ENCODE assay signal across 8 cellular contexts in the genomic region with DNA sequence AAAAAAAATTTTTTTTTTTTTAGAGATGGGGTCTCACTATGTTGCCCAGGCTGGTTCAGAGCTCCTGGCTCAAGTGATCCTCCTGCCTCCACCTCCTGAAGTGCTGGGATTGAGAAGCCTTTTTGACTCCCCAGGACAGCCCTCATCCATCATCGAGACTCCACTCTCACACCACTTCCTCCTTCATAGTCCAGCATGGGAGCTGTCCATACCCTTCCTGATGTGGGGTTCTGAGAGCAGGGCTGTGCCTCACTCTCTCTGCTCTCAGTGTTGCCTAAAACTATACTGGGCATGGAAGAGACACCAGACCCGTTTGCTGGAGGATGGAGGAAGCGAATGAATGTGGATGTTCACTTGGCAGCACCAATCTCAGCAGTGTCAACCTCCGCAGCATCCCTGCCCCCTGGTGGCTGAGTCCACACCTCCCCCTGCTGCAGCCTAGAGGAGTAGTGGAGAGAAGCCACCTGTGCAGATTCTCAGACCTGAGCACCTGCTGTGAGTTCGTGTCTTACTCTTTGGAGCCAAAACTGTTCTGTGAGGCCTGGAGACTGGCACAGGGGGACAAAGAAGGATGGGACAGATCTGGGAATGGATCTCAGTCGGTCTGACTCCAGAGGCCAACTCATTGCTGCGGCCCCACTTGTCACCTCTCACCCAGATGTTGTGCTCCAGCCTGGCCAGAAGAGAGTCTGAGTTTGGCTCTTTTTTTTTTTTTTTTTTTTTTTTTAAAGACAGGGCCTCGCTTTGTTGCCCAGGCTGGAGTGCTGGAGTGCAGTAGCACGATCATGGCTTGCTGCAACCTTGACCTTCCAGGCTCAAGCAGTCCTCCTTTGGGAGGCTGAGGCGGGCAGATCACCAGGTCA. TPM values are rescaled to one million over a fixed set of nuclear protein-coding genes. Genes with fewer than 3 reads are reported as not detected.
DNase-seq lines count a peak whose midpoint lies in the region; ATAC-seq and TF ChIP-seq lines count a peak whose summit lies in the region.

No MANE protein-coding gene starts in this region.

- no peaks in the 10 kb centered on the region for H3K27me3 ChIP-seq in Peyer's patch

- POLR2A ChIA-PET in GM10248 (lab: Yijun Ruan, JAX), result no interaction called here

- peaks cover 2% of the 10 kb centered on the region for H3K4me1 Mint-ChIP-seq in activated T-helper 2 cell treated with anti-CD3 and anti-CD28 coated beads, Interferon-gamma antibody, Interleukin-2, Interleukin-4, amounts not matched to agents 10 μg/mL and 5 μg/mL and 100 μg/mL, durations not matched to agents 14 hours and 24 hours and 36 hours (ENCODE audit: low read depth)

- H3K4me3 ChIP-seq in Peyer's patch (no peak overlapping the region), retinal pigment epithelial cell (ENCODE audit: low read length) (no peak overlapping the region)

- TF ChIP-seq EP300 in Ishikawa (IDR thresholded peaks at IDR 0.05; ENCODE audit: borderline replicate concordance), result no peak

- no peak overlapping the region for H3K27ac Mint-ChIP-seq in activated T-helper 2 cell treated with anti-CD3 and anti-CD28 coated beads, Interferon-gamma antibody, Interleukin-2, Interleukin-4, amounts not matched to agents 10 μg/mL and 5 μg/mL and 100 μg/mL, durations not matched to agents 14 hours and 24 hours and 36 hours

- H3K27me3 Mint-ChIP-seq in activated T-helper 2 cell treated with anti-CD3 and anti-CD28 coated beads, Interferon-gamma antibody, Interleukin-2, Interleukin-4, amounts not matched to agents 10 μg/mL and 5 μg/mL and 100 μg/mL, durations not matched to agents 14 hours and 24 hours and 36 hours (ENCODE audit: low read depth), result peaks cover 32% of the 10 kb centered on the region

- no peak for TF ChIP-seq POLR2A in Peyer's patch (IDR thresholded peaks at IDR 0.05)

- H3K4me1 ChIP-seq in Peyer's patch, result peaks cover 0 to 18% (median under 1%) of the 10 kb centered on the region in 4 donors

- no peak overlapping the region for H3K27ac ChIP-seq in Peyer's patch

- H3K9me3 Mint-ChIP-seq in activated T-helper 2 cell treated with anti-CD3 and anti-CD28 coated beads, Interferon-gamma antibody, Interleukin-2, Interleukin-4, amounts not matched to agents 10 μg/mL and 5 μg/mL and 100 μg/mL, durations not matched to agents 14 hours and 24 hours and 36 hours, result no peaks in the 10 kb centered on the region

- H3K4me3 Mint-ChIP-seq in activated T-helper 2 cell treated with anti-CD3 and anti-CD28 coated beads, Interferon-gamma antibody, Interleukin-2, Interleukin-4, amounts not matched to agents 10 μg/mL and 5 μg/mL and 100 μg/mL, durations not matched to agents 14 hours and 24 hours and 36 hours (ENCODE audit: low read depth), result no peak overlapping the region

- H3K36me3 Mint-ChIP-seq in activated T-helper 2 cell treated with anti-CD3 and anti-CD28 coated beads, Interferon-gamma antibody, Interleukin-2, Interleukin-4, amounts not matched to agents 10 μg/mL and 5 μg/mL and 100 μg/mL, durations not matched to agents 14 hours and 24 hours and 36 hours (ENCODE audit: low read depth), result no peaks in the 10 kb centered on the region

- peak; percentile 94 for TF ChIP-seq RAD21 in Ishikawa (IDR thresholded peaks at IDR 0.05; ENCODE audit: low read depth)

- ATAC-seq in HG02973 (IDR thresholded peaks at IDR 0.05; ENCODE audit: unreplicated experiment), result no peak

- H3K9me3 ChIP-seq in Peyer's patch, result no peaks in the 10 kb centered on the region

- no peaks in the 10 kb centered on the region for H3K36me3 ChIP-seq in Peyer's patch

- intact Hi-C loops in activated T-helper 2 cell treated with anti-CD3 and anti-CD28 coated beads, Interferon-gamma antibody, Interleukin-2, Interleukin-4, amounts not matched to agents 10 μg/mL and 5 μg/mL and 100 μg/mL, durations not matched to agents 14 hours and 24 hours and 36 hours (cut with micrococcal nuclease), result no loop called here
- intact Hi-C loops in head of caudate nucleus (cut with DNase I), result no loop called here

- DNase-seq in GM10248 (ENCODE audit: extremely low spot score), result peak; percentile 77
- DNase-seq in Peyer's patch, result peak; percentile 31 to 93 (median 90)
- peak; percentile 22 for DNase-seq in activated T-helper 2 cell treated with anti-CD3 and anti-CD28 coated beads, Interferon-gamma antibody, Interleukin-2, Interleukin-4, amounts not matched to agents 10 μg/mL and 5 μg/mL and 100 μg/mL, durations not matched to agents 14 hours and 24 hours and 36 hours (ENCODE audit: low spot score)
- peak in 41 of 42 donors; percentile 11 to 85 (median 54) for DNase-seq in head of caudate nucleus
- no peak for DNase-seq in retinal pigment epithelial cell (ENCODE audit: low read depth)
- no peak for DNase-seq in OCI-M2 (lab: John Stamatoyannopoulos, UW; ENCODE audit: unreplicated experiment)

- TF ChIP-seq CTCF in GM10248 (IDR thresholded peaks at IDR 0.05; ENCODE audit: control extremely low read depth, extremely low read depth, low read depth, missing control alignments) (peak; percentile 90), Peyer's patch (IDR thresholded peaks at IDR 0.05) (peak; percentile 7 to 93 (median 80)), retinal pigment epithelial cell (conservative IDR thresholded peaks at IDR 0.05; ENCODE audit: low read depth, low read length) (peak; percentile 98)

- CTCF ChIA-PET in GM10248 (lab: Yijun Ruan, JAX), result interaction anchor here (0.6 to 4.8 kb wide), 17 partner anchors 9 to 411 kb away, joined by 3 to 38 read pairs (median 4); a partner anchor contains a TSS

TF ChIP-seq in Ishikawa, 13 proteins besides CTCF, POLR2A, EP300 and RAD21:
- TF ChIP-seq TEAD4 (IDR thresholded peaks at IDR 0.05) (no peak), YY1 (IDR thresholded peaks at IDR 0.05; ENCODE audit: low read depth) (no peak), CREB1 (IDR thresholded peaks at IDR 0.05; ENCODE audit: low read depth) (no peak), NFIC (IDR thresholded peaks at IDR 0.05) (no peak), CEBPB (IDR thresholded peaks at IDR 0.05) (no peak), TAF1 (IDR thresholded peaks at IDR 0.05; ENCODE audit: low read depth) (no peak), ZBTB7A (IDR thresholded peaks at IDR 0.05; ENCODE audit: low read depth) (no peak), EGR1 (IDR thresholded peaks at IDR 0.05) (no peak), FOXM1 (IDR thresholded peaks at IDR 0.05; ENCODE audit: borderline replicate concordance, low read depth) (no peak), TCF12 (IDR thresholded peaks at IDR 0.05; ENCODE audit: low read depth) (no peak)
- TF ChIP-seq, protein P1, sequence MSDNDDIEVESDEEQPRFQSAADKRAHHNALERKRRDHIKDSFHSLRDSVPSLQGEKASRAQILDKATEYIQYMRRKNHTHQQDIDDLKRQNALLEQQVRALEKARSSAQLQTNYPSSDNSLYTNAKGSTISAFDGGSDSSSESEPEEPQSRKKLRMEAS (IDR thresholded peaks at IDR 0.05), result no peak
- TF ChIP-seq, protein P2, sequence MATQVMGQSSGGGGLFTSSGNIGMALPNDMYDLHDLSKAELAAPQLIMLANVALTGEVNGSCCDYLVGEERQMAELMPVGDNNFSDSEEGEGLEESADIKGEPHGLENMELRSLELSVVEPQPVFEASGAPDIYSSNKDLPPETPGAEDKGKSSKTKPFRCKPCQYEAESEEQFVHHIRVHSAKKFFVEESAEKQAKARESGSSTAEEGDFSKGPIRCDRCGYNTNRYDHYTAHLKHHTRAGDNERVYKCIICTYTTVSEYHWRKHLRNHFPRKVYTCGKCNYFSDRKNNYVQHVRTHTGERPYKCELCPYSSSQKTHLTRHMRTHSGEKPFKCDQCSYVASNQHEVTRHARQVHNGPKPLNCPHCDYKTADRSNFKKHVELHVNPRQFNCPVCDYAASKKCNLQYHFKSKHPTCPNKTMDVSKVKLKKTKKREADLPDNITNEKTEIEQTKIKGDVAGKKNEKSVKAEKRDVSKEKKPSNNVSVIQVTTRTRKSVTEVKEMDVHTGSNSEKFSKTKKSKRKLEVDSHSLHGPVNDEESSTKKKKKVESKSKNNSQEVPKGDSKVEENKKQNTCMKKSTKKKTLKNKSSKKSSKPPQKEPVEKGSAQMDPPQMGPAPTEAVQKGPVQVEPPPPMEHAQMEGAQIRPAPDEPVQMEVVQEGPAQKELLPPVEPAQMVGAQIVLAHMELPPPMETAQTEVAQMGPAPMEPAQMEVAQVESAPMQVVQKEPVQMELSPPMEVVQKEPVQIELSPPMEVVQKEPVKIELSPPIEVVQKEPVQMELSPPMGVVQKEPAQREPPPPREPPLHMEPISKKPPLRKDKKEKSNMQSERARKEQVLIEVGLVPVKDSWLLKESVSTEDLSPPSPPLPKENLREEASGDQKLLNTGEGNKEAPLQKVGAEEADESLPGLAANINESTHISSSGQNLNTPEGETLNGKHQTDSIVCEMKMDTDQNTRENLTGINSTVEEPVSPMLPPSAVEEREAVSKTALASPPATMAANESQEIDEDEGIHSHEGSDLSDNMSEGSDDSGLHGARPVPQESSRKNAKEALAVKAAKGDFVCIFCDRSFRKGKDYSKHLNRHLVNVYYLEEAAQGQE (IDR thresholded peaks at IDR 0.05; ENCODE audit: low read depth), result no peak
- TF ChIP-seq, protein P3, sequence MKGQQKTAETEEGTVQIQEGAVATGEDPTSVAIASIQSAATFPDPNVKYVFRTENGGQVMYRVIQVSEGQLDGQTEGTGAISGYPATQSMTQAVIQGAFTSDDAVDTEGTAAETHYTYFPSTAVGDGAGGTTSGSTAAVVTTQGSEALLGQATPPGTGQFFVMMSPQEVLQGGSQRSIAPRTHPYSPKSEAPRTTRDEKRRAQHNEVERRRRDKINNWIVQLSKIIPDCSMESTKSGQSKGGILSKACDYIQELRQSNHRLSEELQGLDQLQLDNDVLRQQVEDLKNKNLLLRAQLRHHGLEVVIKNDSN (IDR thresholded peaks at IDR 0.05), result no peak

RNA-seq across cellular contexts. Expression of a gene that starts 17.7 kb away (rescaled TPM):
- 100 to 1,000 TPM; 112 to 215 (median 192) TPM for total RNA-seq in Peyer's patch
- not detected in 2 replicates for total RNA-seq in activated T-helper 2 cell treated with anti-CD3 and anti-CD28 coated beads, Interferon-gamma antibody, Interleukin-2, Interleukin-4, amounts not matched to agents 10 μg/mL and 5 μg/mL and 100 μg/mL, durations not matched to agents 14 hours and 24 hours and 36 hours

RNA-seq across cellular contexts. Expression of a gene that starts 23.5 kb away (rescaled TPM):
- total RNA-seq in Peyer's patch, result not detected
- not detected in 2 replicates for total RNA-seq in activated T-helper 2 cell treated with anti-CD3 and anti-CD28 coated beads, Interferon-gamma antibody, Interleukin-2, Interleukin-4, amounts not matched to agents 10 μg/mL and 5 μg/mL and 100 μg/mL, durations not matched to agents 14 hours and 24 hours and 36 hours

RNA-seq across cellular contexts. Expression of a gene that starts 50.7 kb away (rescaled TPM):
- total RNA-seq in Peyer's patch, result 100 to 1,000 TPM in 1 of 4 donors, 10 to 100 TPM in 3; 49.5 to 116 (median 59.8) TPM
- total RNA-seq in activated T-helper 2 cell treated with anti-CD3 and anti-CD28 coated beads, Interferon-gamma antibody, Interleukin-2, Interleukin-4, amounts not matched to agents 10 μg/mL and 5 μg/mL and 100 μg/mL, durations not matched to agents 14 hours and 24 hours and 36 hours, result 56.5 and 61.5 TPM in 2 replicates

Comparison
In these comparisons a context has a peak if more than half of its experiments do, and no peak if none do; other contexts are left out.
1. DNase-seq: peak in GM10248 (single experiment), Peyer's patch (3 of 3), activated T-helper 2 cell treated with anti-CD3 and anti-CD28 coated beads, Interferon-gamma antibody, Interleukin-2, Interleukin-4, amounts not matched to agents 10 μg/mL and 5 μg/mL and 100 μg/mL, durations not matched to agents 14 hours and 24 hours and 36 hours (single experiment) and head of caudate nucleus (41 of 42); none in retinal pigment epithelial cell (single experiment) and OCI-M2 (single experiment).
2. RNA of a gene that starts 17.7 kb away (total RNA-seq): 112 to 215 TPM in Peyer's patch; not detected in activated T-helper 2 cell treated with anti-CD3 and anti-CD28 coated beads, Interferon-gamma antibody, Interleukin-2, Interleukin-4, amounts not matched to agents 10 μg/mL and 5 μg/mL and 100 μg/mL, durations not matched to agents 14 hours and 24 hours and 36 hours; every median in the first group is over 100 times any median in the second.
3. Peak in every context shown above with its lines, with median percentiles within 50 percentile points of each other: CTCF ChIP-seq.